In genomic region chrX:12844319-12844718, GRCh38 we compare ENCODE assay signal across 12 cellular contexts. TPM values are rescaled to one million over a fixed set of nuclear protein-coding genes. Genes with fewer than 3 reads are reported as not detected.
DNase-seq lines count a peak whose midpoint lies in the region; ATAC-seq and TF ChIP-seq lines count a peak whose summit lies in the region.
"Had no signal": no experiment of that assay in that cellular context is flagged by ENCODE, and none has a peak within 500 bp of the region (broad histone marks: within the 10 kb centered on the region; RNA-seq: fewer than 3 reads in every experiment).

No MANE protein-coding gene starts in this region.

- peak overlapping the region; percentile 94 for H3K27ac Mint-ChIP-seq in activated naive CD8-positive, alpha-beta T cell treated with anti-CD3 and anti-CD28 coated beads, Interleukin-2, amount 10 ng/mL, durations not matched to agents 7 days and 5 days
- H3K27ac Mint-ChIP-seq: brain, nephron had no signal

- H3K9me3 Mint-ChIP-seq in activated naive CD8-positive, alpha-beta T cell treated with anti-CD3 and anti-CD28 coated beads, Interleukin-2, amount 10 ng/mL, durations not matched to agents 7 days and 5 days, result peaks cover 3% of the 10 kb centered on the region

- H3K4me1 Mint-ChIP-seq in activated naive CD8-positive, alpha-beta T cell treated with anti-CD3 and anti-CD28 coated beads, Interleukin-2, amount 10 ng/mL, durations not matched to agents 7 days and 5 days, result peaks cover 13% of the 10 kb centered on the region
- H3K4me1 Mint-ChIP-seq: brain, nephron had no signal

- peaks cover 5% of the 10 kb centered on the region for H3K36me3 Mint-ChIP-seq in activated naive CD8-positive, alpha-beta T cell treated with anti-CD3 and anti-CD28 coated beads, Interleukin-2, amount 10 ng/mL, durations not matched to agents 7 days and 5 days
- H3K36me3 Mint-ChIP-seq: brain had no signal

- POLR2A ChIA-PET in activated naive CD8-positive, alpha-beta T cell treated with anti-CD3 and anti-CD28 coated beads, Interleukin-2, amount 10 ng/mL, durations not matched to agents 7 days and 5 days (lab: Charles Lee), result interaction anchor here (0.8 to 1.4 kb wide), 2 partner anchors 46 to 890 kb away, joined by 4 to 7 read pairs; partner anchors contain the start of genes OFD1 and TRAPPC2
- POLR2A ChIA-PET in HEK293T (lab: Yijun Ruan, JAX), result no interaction called here

- CTCF ChIA-PET in HEK293T (lab: Yijun Ruan, JAX), result no interaction called here

- DNase-seq in activated naive CD8-positive, alpha-beta T cell treated with anti-CD3 and anti-CD28 coated beads, Interleukin-2, amount 10 ng/mL, durations not matched to agents 7 days and 5 days, result no peak
- DNase-seq in HEK293T (ENCODE audit: extremely low spot score) (no peak), NOMO-1 treated with dmso at 0.1 percent for 144 hours (lab: John Stamatoyannopoulos, UW; ENCODE audit: unreplicated experiment) (no peak)
- DNase-seq: Right ventricle myocardium superior, stomach had no signal

- peak; percentile 29 for ATAC-seq in GM18858 (IDR thresholded peaks at IDR 0.05; ENCODE audit: unreplicated experiment)
- ATAC-seq in GM21423 (IDR thresholded peaks at IDR 0.05; ENCODE audit: unreplicated experiment), result peak; percentile 31
- peak; percentile 33 for ATAC-seq in HG03342 (IDR thresholded peaks at IDR 0.05; ENCODE audit: unreplicated experiment)
- peak; percentile 39 for ATAC-seq in activated naive CD8-positive, alpha-beta T cell treated with anti-CD3 and anti-CD28 coated beads, Interleukin-2, amount 10 ng/mL, durations not matched to agents 7 days and 5 days (ENCODE audit: low read depth)
- ATAC-seq in HG03045 (IDR thresholded peaks at IDR 0.05; ENCODE audit: unreplicated experiment), result no peak
- ATAC-seq in esophagus mucosa, result no peak

- H3K4me3 Mint-ChIP-seq in activated naive CD8-positive, alpha-beta T cell treated with anti-CD3 and anti-CD28 coated beads, Interleukin-2, amount 10 ng/mL, durations not matched to agents 7 days and 5 days, result peak overlapping the region; percentile 67
- H3K4me3 Mint-ChIP-seq: brain, nephron had no signal

- no peaks in the 10 kb centered on the region for H3K27me3 Mint-ChIP-seq in activated naive CD8-positive, alpha-beta T cell treated with anti-CD3 and anti-CD28 coated beads, Interleukin-2, amount 10 ng/mL, durations not matched to agents 7 days and 5 days
- H3K27me3 Mint-ChIP-seq: brain had no signal

TF ChIP-seq in HEK293T, 16 proteins besides CTCF, POLR2A, EP300 and RAD21:
- no peak for TF ChIP-seq SP1 (IDR thresholded peaks at IDR 0.05)
- TF ChIP-seq FOXK2 (IDR thresholded peaks at IDR 0.05), result no peak
- no peak for TF ChIP-seq ARNT (IDR thresholded peaks at IDR 0.05)
- no peak for TF ChIP-seq ELF4 (IDR thresholded peaks at IDR 0.05)
- no peak for TF ChIP-seq L3MBTL2 (conservative IDR thresholded peaks at IDR 0.05)
- no peak for TF ChIP-seq TARDBP (IDR thresholded peaks at IDR 0.05)
- no peak for TF ChIP-seq ZNF384 (IDR thresholded peaks at IDR 0.05)
- no peak for TF ChIP-seq LEF1 (IDR thresholded peaks at IDR 0.05; ENCODE audit: borderline replicate concordance)
- TF ChIP-seq CTBP1 (IDR thresholded peaks at IDR 0.05; ENCODE audit: borderline replicate concordance), result no peak
- no peak for TF ChIP-seq HDGF (IDR thresholded peaks at IDR 0.05; ENCODE audit: borderline replicate concordance)
- TF ChIP-seq, protein P1, sequence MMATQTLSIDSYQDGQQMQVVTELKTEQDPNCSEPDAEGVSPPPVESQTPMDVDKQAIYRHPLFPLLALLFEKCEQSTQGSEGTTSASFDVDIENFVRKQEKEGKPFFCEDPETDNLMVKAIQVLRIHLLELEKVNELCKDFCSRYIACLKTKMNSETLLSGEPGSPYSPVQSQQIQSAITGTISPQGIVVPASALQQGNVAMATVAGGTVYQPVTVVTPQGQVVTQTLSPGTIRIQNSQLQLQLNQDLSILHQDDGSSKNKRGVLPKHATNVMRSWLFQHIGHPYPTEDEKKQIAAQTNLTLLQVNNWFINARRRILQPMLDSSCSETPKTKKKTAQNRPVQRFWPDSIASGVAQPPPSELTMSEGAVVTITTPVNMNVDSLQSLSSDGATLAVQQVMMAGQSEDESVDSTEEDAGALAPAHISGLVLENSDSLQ (IDR thresholded peaks at IDR 0.05), result no peak
- no peak for TF ChIP-seq FOXM1 (IDR thresholded peaks at IDR 0.05; ENCODE audit: borderline replicate concordance)
- TF ChIP-seq NFRKB (IDR thresholded peaks at IDR 0.05), result no peak
- TF ChIP-seq FOXA1 (IDR thresholded peaks at IDR 0.05), result no peak
- TF ChIP-seq SUZ12 (IDR thresholded peaks at IDR 0.05), result no peak

RNA-seq across cellular contexts. Expression of gene TLR7, which starts 22.6 kb away (rescaled TPM):
- total RNA-seq in activated naive CD8-positive, alpha-beta T cell treated with anti-CD3 and anti-CD28 coated beads, Interleukin-2, amount 10 ng/mL, durations not matched to agents 7 days and 5 days, result under 1 TPM; 0.31 to 0.33 TPM
- 0.08 TPM for total RNA-seq in esophagus mucosa

RNA-seq across cellular contexts. Expression of gene PRPS2, which starts 53.1 kb away (rescaled TPM):
- total RNA-seq in activated naive CD8-positive, alpha-beta T cell treated with anti-CD3 and anti-CD28 coated beads, Interleukin-2, amount 10 ng/mL, durations not matched to agents 7 days and 5 days, result 10 to 100 TPM; 67.1 to 74.0 TPM
- total RNA-seq in esophagus mucosa, result 37.3 TPM

Comparison
In these comparisons a context has a peak if more than half of its experiments do, and no peak if none do; other contexts are left out.
1. ATAC-seq: peak in GM18858 (single experiment), GM21423 (single experiment), HG03342 (single experiment) and activated naive CD8-positive, alpha-beta T cell treated with anti-CD3 and anti-CD28 coated beads, Interleukin-2, amount 10 ng/mL, durations not matched to agents 7 days and 5 days (single experiment); none in HG03045 (single experiment) and esophagus mucosa (single experiment).